In the genomic region with DNA sequence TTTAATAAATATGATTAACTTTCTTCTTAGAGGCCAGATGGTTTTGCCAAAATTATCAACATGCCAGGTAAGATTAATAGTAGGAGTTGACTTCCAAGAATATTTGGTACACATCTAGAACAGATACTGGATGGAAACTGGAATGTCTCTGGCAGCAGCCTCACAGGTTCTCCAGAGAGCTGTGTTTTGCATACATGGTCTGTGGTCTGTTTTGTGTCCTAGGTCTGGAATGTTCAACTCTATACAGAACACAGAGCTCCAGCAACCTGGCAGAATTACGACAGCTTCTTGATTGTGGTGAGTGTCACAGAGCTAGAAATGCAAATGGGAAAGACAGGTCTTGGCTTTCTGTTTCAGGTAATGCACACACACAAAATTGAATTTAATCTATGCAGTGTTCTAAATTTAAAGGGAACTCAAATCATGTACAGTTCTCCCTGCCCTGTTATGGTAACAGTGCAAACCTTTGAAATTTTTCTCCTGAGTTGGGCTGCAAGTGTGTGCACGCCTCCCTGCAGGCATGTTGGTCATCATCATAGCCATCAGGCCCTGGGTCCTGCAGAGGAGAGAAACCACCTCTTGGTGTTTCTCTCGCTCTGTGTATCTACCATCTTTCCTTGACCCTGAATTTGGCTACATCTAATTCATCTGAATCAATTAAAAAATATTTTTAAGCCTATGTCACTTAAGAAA, we compare ENCODE assay signal across 1 cellular context.
TF ChIP-seq lines count a peak whose summit lies in the region.

No MANE protein-coding gene starts in this region.

TF ChIP-seq in HepG2, 621 proteins besides CTCF, POLR2A, EP300 and RAD21:
- no peak for TF ChIP-seq NRL (CRISPR knock-in tag; IDR thresholded peaks at IDR 0.05; ENCODE audit: borderline replicate concordance)
- TF ChIP-seq, protein P1, sequence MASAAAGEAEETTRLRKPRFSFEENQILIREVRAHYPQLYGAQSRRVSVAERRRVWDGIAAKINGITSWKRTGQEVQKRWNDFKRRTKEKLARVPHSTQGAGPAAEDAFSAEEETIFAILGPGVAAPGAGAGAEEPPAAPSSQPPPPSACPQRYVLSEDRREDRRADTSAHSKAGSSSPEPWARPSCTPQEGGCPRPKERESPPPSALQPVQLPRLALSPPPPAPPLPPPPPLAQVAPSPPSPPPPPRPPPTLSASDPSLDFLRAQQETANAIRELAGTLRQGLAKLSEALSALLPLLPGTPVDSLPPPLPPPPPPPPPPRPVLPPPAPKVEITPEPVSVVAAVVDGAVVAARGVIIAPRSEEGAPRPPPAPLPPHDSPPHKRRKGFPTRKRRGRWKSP (CRISPR knock-in tag; IDR thresholded peaks at IDR 0.05): no peak
- no peak for TF ChIP-seq NR2F1 (CRISPR knock-in tag; IDR thresholded peaks at IDR 0.05)
- no peak for TF ChIP-seq ZNF138 (CRISPR knock-in tag; IDR thresholded peaks at IDR 0.05; ENCODE audit: low read depth)
- TF ChIP-seq SALL1 (CRISPR knock-in tag; IDR thresholded peaks at IDR 0.05): no peak
- TF ChIP-seq, protein P2, sequence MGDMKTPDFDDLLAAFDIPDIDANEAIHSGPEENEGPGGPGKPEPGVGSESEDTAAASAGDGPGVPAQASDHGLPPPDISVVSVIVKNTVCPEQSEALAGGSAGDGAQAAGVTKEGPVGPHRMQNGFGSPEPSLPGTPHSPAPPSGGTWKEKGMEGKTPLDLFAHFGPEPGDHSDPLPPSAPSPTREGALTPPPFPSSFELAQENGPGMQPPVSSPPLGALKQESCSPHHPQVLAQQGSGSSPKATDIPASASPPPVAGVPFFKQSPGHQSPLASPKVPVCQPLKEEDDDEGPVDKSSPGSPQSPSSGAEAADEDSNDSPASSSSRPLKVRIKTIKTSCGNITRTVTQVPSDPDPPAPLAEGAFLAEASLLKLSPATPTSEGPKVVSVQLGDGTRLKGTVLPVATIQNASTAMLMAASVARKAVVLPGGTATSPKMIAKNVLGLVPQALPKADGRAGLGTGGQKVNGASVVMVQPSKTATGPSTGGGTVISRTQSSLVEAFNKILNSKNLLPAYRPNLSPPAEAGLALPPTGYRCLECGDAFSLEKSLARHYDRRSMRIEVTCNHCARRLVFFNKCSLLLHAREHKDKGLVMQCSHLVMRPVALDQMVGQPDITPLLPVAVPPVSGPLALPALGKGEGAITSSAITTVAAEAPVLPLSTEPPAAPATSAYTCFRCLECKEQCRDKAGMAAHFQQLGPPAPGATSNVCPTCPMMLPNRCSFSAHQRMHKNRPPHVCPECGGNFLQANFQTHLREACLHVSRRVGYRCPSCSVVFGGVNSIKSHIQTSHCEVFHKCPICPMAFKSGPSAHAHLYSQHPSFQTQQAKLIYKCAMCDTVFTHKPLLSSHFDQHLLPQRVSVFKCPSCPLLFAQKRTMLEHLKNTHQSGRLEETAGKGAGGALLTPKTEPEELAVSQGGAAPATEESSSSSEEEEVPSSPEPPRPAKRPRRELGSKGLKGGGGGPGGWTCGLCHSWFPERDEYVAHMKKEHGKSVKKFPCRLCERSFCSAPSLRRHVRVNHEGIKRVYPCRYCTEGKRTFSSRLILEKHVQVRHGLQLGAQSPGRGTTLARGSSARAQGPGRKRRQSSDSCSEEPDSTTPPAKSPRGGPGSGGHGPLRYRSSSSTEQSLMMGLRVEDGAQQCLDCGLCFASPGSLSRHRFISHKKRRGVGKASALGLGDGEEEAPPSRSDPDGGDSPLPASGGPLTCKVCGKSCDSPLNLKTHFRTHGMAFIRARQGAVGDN (CRISPR knock-in tag; IDR thresholded peaks at IDR 0.05): no peak
- TF ChIP-seq DNMT3B (CRISPR knock-in tag; conservative IDR thresholded peaks at IDR 0.05): no peak
- TF ChIP-seq, protein P3, sequence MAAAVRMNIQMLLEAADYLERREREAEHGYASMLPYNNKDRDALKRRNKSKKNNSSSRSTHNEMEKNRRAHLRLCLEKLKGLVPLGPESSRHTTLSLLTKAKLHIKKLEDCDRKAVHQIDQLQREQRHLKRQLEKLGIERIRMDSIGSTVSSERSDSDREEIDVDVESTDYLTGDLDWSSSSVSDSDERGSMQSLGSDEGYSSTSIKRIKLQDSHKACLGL (CRISPR knock-in tag; IDR thresholded peaks at IDR 0.05): no peak
- no peak for TF ChIP-seq GATA4 (IDR thresholded peaks at IDR 0.05; ENCODE audit: borderline replicate concordance, low read depth)
- TF ChIP-seq, protein P4, sequence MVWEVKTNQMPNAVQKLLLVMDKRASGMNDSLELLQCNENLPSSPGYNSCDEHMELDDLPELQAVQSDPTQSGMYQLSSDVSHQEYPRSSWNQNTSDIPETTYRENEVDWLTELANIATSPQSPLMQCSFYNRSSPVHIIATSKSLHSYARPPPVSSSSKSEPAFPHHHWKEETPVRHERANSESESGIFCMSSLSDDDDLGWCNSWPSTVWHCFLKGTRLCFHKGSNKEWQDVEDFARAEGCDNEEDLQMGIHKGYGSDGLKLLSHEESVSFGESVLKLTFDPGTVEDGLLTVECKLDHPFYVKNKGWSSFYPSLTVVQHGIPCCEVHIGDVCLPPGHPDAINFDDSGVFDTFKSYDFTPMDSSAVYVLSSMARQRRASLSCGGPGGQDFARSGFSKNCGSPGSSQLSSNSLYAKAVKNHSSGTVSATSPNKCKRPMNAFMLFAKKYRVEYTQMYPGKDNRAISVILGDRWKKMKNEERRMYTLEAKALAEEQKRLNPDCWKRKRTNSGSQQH (CRISPR knock-in tag; IDR thresholded peaks at IDR 0.05; ENCODE audit: low read depth): no peak
- no peak for TF ChIP-seq TOE1 (CRISPR knock-in tag; IDR thresholded peaks at IDR 0.05)
- TF ChIP-seq ZFP82 (CRISPR knock-in tag; IDR thresholded peaks at IDR 0.05; ENCODE audit: borderline replicate concordance): no peak
- TF ChIP-seq, protein P5, sequence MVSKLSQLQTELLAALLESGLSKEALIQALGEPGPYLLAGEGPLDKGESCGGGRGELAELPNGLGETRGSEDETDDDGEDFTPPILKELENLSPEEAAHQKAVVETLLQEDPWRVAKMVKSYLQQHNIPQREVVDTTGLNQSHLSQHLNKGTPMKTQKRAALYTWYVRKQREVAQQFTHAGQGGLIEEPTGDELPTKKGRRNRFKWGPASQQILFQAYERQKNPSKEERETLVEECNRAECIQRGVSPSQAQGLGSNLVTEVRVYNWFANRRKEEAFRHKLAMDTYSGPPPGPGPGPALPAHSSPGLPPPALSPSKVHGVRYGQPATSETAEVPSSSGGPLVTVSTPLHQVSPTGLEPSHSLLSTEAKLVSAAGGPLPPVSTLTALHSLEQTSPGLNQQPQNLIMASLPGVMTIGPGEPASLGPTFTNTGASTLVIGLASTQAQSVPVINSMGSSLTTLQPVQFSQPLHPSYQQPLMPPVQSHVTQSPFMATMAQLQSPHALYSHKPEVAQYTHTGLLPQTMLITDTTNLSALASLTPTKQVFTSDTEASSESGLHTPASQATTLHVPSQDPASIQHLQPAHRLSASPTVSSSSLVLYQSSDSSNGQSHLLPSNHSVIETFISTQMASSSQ (IDR thresholded peaks at IDR 0.05; ENCODE audit: low read depth): no peak
- TF ChIP-seq, protein P5 (CRISPR knock-in tag; IDR thresholded peaks at IDR 0.05; ENCODE audit: borderline replicate concordance): no peak
- no peak for TF ChIP-seq ATF7-NPFF (CRISPR knock-in tag; IDR thresholded peaks at IDR 0.05; ENCODE audit: low read depth)
- TF ChIP-seq, protein P6, sequence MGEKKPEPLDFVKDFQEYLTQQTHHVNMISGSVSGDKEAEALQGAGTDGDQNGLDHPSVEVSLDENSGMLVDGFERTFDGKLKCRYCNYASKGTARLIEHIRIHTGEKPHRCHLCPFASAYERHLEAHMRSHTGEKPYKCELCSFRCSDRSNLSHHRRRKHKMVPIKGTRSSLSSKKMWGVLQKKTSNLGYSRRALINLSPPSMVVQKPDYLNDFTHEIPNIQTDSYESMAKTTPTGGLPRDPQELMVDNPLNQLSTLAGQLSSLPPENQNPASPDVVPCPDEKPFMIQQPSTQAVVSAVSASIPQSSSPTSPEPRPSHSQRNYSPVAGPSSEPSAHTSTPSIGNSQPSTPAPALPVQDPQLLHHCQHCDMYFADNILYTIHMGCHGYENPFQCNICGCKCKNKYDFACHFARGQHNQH (CRISPR knock-in tag; IDR thresholded peaks at IDR 0.05): no peak
- no peak for TF ChIP-seq GTF3A (CRISPR knock-in tag; conservative IDR thresholded peaks at IDR 0.05)
- TF ChIP-seq MED13 (CRISPR knock-in tag; IDR thresholded peaks at IDR 0.05): no peak
